In the genomic region with DNA sequence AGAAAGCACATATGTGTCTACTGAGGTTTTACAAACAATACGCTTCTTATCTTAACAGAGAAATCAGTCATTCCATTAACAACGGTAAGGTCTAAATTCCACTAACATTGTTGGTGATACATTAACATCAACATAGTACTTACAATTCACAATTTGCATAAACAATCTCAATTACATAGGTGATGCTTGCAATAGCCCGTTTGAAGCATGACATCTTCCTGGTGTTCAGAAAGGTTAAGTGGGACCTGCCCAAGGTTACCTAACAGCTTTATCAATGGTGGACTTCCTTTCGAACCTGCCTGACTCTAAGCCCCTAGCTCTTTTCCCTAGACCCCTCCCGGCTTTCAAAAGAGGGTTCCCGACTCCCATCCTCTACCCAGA, we compare ENCODE assay signal across 8 cellular contexts. TPM values are rescaled to one million over a fixed set of nuclear protein-coding genes. Genes with fewer than 3 reads are reported as not detected.
A peak's percentile ranks its signal among the peaks of the same experiment; 100 is the strongest.
DNase-seq lines count a peak whose midpoint lies in the region; ATAC-seq and TF ChIP-seq lines count a peak whose summit lies in the region.

No MANE protein-coding gene starts in this region.

- H3K36me3 Mint-ChIP-seq in activated CD8-positive, alpha-beta memory T cell treated with anti-CD3 and anti-CD28 coated beads, Interleukin-2, amount 10 ng/mL, durations not matched to agents 7 days and 5 days = peaks cover 4% of the 10 kb centered on the region
- peaks cover 11% of the 10 kb centered on the region for H3K36me3 Mint-ChIP-seq in T-helper 1 cell treated with Interleukin-12 subunit alpha and Interleukin-12 subunit beta and Interleukin-4 antibody, amounts not matched to agents 30 μg/mL and 1 μg/mL, for 36 hours (ENCODE audit: low read depth)

- peaks cover 21% of the 10 kb centered on the region for H3K4me1 Mint-ChIP-seq in activated CD8-positive, alpha-beta memory T cell treated with anti-CD3 and anti-CD28 coated beads, Interleukin-2, amount 10 ng/mL, durations not matched to agents 7 days and 5 days
- peaks cover 20% of the 10 kb centered on the region for H3K4me1 Mint-ChIP-seq in T-helper 1 cell treated with Interleukin-12 subunit alpha and Interleukin-12 subunit beta and Interleukin-4 antibody, amounts not matched to agents 30 μg/mL and 1 μg/mL, for 36 hours (ENCODE audit: low read depth)

- H3K27ac Mint-ChIP-seq in activated CD8-positive, alpha-beta memory T cell treated with anti-CD3 and anti-CD28 coated beads, Interleukin-2, amount 10 ng/mL, durations not matched to agents 7 days and 5 days = peak overlapping the region; percentile 96
- H3K27ac Mint-ChIP-seq in T-helper 1 cell treated with Interleukin-12 subunit alpha and Interleukin-12 subunit beta and Interleukin-4 antibody, amounts not matched to agents 30 μg/mL and 1 μg/mL, for 36 hours = peak overlapping the region; percentile 97

- peak overlapping the region; percentile 99 for H3K4me3 Mint-ChIP-seq in activated CD8-positive, alpha-beta memory T cell treated with anti-CD3 and anti-CD28 coated beads, Interleukin-2, amount 10 ng/mL, durations not matched to agents 7 days and 5 days
- peak overlapping the region; percentile 100 for H3K4me3 Mint-ChIP-seq in T-helper 1 cell treated with Interleukin-12 subunit alpha and Interleukin-12 subunit beta and Interleukin-4 antibody, amounts not matched to agents 30 μg/mL and 1 μg/mL, for 36 hours

- peak overlapping the region; percentile 5 to 86 (median 86) for H3K27ac ChIP-seq in gastroesophageal sphincter
- peak overlapping the region; percentile 72 for H3K27ac ChIP-seq in skeletal muscle tissue (ENCODE audit: low read depth, low read length)

- H3K9me3 ChIP-seq in gastroesophageal sphincter (no peaks in the 10 kb centered on the region), skeletal muscle tissue (ENCODE audit: control insufficient read depth in 3 of 3, low read length in 3 of 3) (no peaks in the 10 kb centered on the region)

- no peak for DNase-seq in activated CD8-positive, alpha-beta memory T cell treated with anti-CD3 and anti-CD28 coated beads, Interleukin-2, amount 10 ng/mL, durations not matched to agents 7 days and 5 days
- no peak for DNase-seq in activated CD8-positive, alpha-beta memory T cell treated with anti-CD3 and anti-CD28 coated beads, Interleukin-2, amount 50 U/mL, for 48 hours
- DNase-seq in NOMO-1 (lab: John Stamatoyannopoulos, UW; ENCODE audit: unreplicated experiment in 2 of 2) (no peak), sciatic nerve (ENCODE audit: low spot score) (no peak), NCI-H82 (lab: John Stamatoyannopoulos, UW) (no peak)

- no peak for ATAC-seq in activated CD8-positive, alpha-beta memory T cell treated with anti-CD3 and anti-CD28 coated beads, Interleukin-2, amount 10 ng/mL, durations not matched to agents 7 days and 5 days
- ATAC-seq in gastroesophageal sphincter = peak; percentile 13
- ATAC-seq in sciatic nerve = no peak

- no peaks in the 10 kb centered on the region for H3K27me3 Mint-ChIP-seq in activated CD8-positive, alpha-beta memory T cell treated with anti-CD3 and anti-CD28 coated beads, Interleukin-2, amount 10 ng/mL, durations not matched to agents 7 days and 5 days
- H3K27me3 Mint-ChIP-seq in T-helper 1 cell treated with Interleukin-12 subunit alpha and Interleukin-12 subunit beta and Interleukin-4 antibody, amounts not matched to agents 30 μg/mL and 1 μg/mL, for 36 hours (ENCODE audit: low read depth) = no peaks in the 10 kb centered on the region

- no peak for TF ChIP-seq CTCF in gastroesophageal sphincter (IDR thresholded peaks at IDR 0.05)

- CTCF ChIA-PET in activated CD8-positive, alpha-beta memory T cell treated with anti-CD3 and anti-CD28 coated beads, Interleukin-2, amount 10 ng/mL, durations not matched to agents 7 days and 5 days (lab: Charles Lee) = interaction anchor here (0.6 to 5.4 kb wide), 19 partner anchors 7 to 282 kb away, joined by 3 to 37 read pairs (median 6); a partner anchor contains a TSS

- H3K36me3 ChIP-seq in gastroesophageal sphincter (no peaks in the 10 kb centered on the region), skeletal muscle tissue (ENCODE audit: control insufficient read depth in 3 of 3, insufficient read depth in 3 of 3, low read length in 3 of 3) (no peaks in the 10 kb centered on the region)

- TF ChIP-seq EP300 in gastroesophageal sphincter (IDR thresholded peaks at IDR 0.05) = no peak

- peak overlapping the region; percentile 49 to 85 for H3K4me3 ChIP-seq in gastroesophageal sphincter
- peak overlapping the region; percentile 91 to 97 (median 95) for H3K4me3 ChIP-seq in skeletal muscle tissue (ENCODE audit: low read length in 3 of 3)

- H3K9ac ChIP-seq in skeletal muscle tissue (ENCODE audit: low read depth in 1 of 3, low read length in 3 of 3) = peak overlapping the region; percentile 86 to 91 (median 89)

- TF ChIP-seq POLR2A in gastroesophageal sphincter (IDR thresholded peaks at IDR 0.05) = no peak

- intact Hi-C loops in sciatic nerve (cut with DNase I) = no loop called here

- H3K4me1 ChIP-seq in gastroesophageal sphincter (peaks cover 0 to 35% (median 4%) of the 10 kb centered on the region in 3 donors), skeletal muscle tissue (ENCODE audit: control insufficient read depth in 3 of 3, insufficient read depth in 3 of 3, low read length in 3 of 3) (peaks cover 5 to 16% (median 8%) of the 10 kb centered on the region in 3 donors)

- no peaks in the 10 kb centered on the region for H3K9me3 Mint-ChIP-seq in activated CD8-positive, alpha-beta memory T cell treated with anti-CD3 and anti-CD28 coated beads, Interleukin-2, amount 10 ng/mL, durations not matched to agents 7 days and 5 days (ENCODE audit: low read depth)
- no peaks in the 10 kb centered on the region for H3K9me3 Mint-ChIP-seq in T-helper 1 cell treated with Interleukin-12 subunit alpha and Interleukin-12 subunit beta and Interleukin-4 antibody, amounts not matched to agents 30 μg/mL and 1 μg/mL, for 36 hours

- H3K27me3 ChIP-seq in gastroesophageal sphincter (no peaks in the 10 kb centered on the region), skeletal muscle tissue (ENCODE audit: control insufficient read depth in 3 of 3, insufficient read depth in 3 of 3, low read length in 3 of 3) (no peaks in the 10 kb centered on the region)

- WGBS in gastroesophageal sphincter (ENCODE audit: low coverage in 1 of 2), 2 donors = 1% methylated on average over 6 of the region's 6 CpGs

RNA-seq across cellular contexts. Expression of a gene that starts 0.7 kb away (rescaled TPM):
- total RNA-seq in activated CD8-positive, alpha-beta memory T cell treated with anti-CD3 and anti-CD28 coated beads, Interleukin-2, amount 10 ng/mL, durations not matched to agents 7 days and 5 days = 10 to 100 TPM; 14.5 to 19.6 TPM
- total RNA-seq in gastroesophageal sphincter (10 to 100 TPM; 15.5 to 47.6 (median 21.6) TPM), skeletal muscle tissue (6.3 TPM), sciatic nerve (17.3 TPM)

RNA-seq across cellular contexts. Expression of a gene that starts 12.9 kb away (rescaled TPM):
- 10 to 100 TPM; 46.1 to 50.6 TPM for total RNA-seq in activated CD8-positive, alpha-beta memory T cell treated with anti-CD3 and anti-CD28 coated beads, Interleukin-2, amount 10 ng/mL, durations not matched to agents 7 days and 5 days
- total RNA-seq in gastroesophageal sphincter = 10 to 100 TPM; 25.8 to 48.3 (median 29.2) TPM
- 19.3 TPM for total RNA-seq in skeletal muscle tissue
- 23.0 TPM for total RNA-seq in sciatic nerve

RNA-seq across cellular contexts. Expression of a gene that starts 55.6 kb away (rescaled TPM):
- 100 to 1,000 TPM; 143 to 191 TPM for total RNA-seq in activated CD8-positive, alpha-beta memory T cell treated with anti-CD3 and anti-CD28 coated beads, Interleukin-2, amount 10 ng/mL, durations not matched to agents 7 days and 5 days
- 100 to 1,000 TPM in 2 of 4 donors, 10 to 100 TPM in 2; 71.6 to 107 (median 91.2) TPM for total RNA-seq in gastroesophageal sphincter
- total RNA-seq in skeletal muscle tissue = 25.6 TPM
- total RNA-seq in sciatic nerve = 111 TPM
